Comparison of ENCODE assay signal across 8 cellular contexts in genomic region chr5:97181856-97182545, GRCh38. TPM values are rescaled to one million over a fixed set of nuclear protein-coding genes. Genes with fewer than 3 reads are reported as not detected.
DNase-seq lines count a peak whose midpoint lies in the region; ATAC-seq and TF ChIP-seq lines count a peak whose summit lies in the region.

No MANE protein-coding gene starts in this region.

- no peaks in the 10 kb centered on the region for H3F3A ChIP-seq in PC-3 (ENCODE audit: low read length, unreplicated experiment)

- no peak for ATAC-seq in PC-3

- H3K4me3 ChIP-seq in GM06990 (replicated peaks; ENCODE audit: low read depth, low read length): peak overlapping the region; percentile 90
- H3K4me3 ChIP-seq in PC-3 (ENCODE audit: low read length): peak overlapping the region; percentile 84
- H3K4me3 ChIP-seq in epithelial cell of proximal tubule (ENCODE audit: low read depth, low read length): peak overlapping the region; percentile 94

- POLR2A ChIA-PET in PC-3 (lab: Charles Lee; ENCODE audit: unreplicated experiment): no interaction called here

- H3K27ac ChIP-seq in PC-3 (ENCODE audit: low read length): no peak overlapping the region

- H3K36me3 ChIP-seq in GM06990 (ENCODE audit: control insufficient read depth, insufficient read depth, low read length) (peaks cover 5% of the 10 kb centered on the region), PC-3 (ENCODE audit: low read depth, low read length) (peaks cover 23% of the 10 kb centered on the region)

- H3K27me3 ChIP-seq in GM06990 (replicated peaks; ENCODE audit: control insufficient read depth, insufficient read depth, low read length) (no peaks in the 10 kb centered on the region), PC-3 (ENCODE audit: low read length) (no peaks in the 10 kb centered on the region)

- H3K27ac Mint-ChIP-seq in progenitor cell of endocrine pancreas: peak overlapping the region; percentile 100

- H3K4me1 Mint-ChIP-seq in progenitor cell of endocrine pancreas (ENCODE audit: low read depth): peaks cover 16% of the 10 kb centered on the region

- peak overlapping the region; percentile 96 for H3K4me3 Mint-ChIP-seq in progenitor cell of endocrine pancreas (ENCODE audit: low read depth)

- H2AFZ ChIP-seq in PC-3 (ENCODE audit: low read length): no peak overlapping the region

- H3K9me3 ChIP-seq in PC-3 (ENCODE audit: low read length): no peaks in the 10 kb centered on the region

- TF ChIP-seq CTCF in GM06990 (IDR thresholded peaks at IDR 0.05; ENCODE audit: insufficient read depth, low read length, poor library complexity, severe bottlenecking) (no peak), PC-3 (conservative IDR thresholded peaks at IDR 0.05; ENCODE audit: low read depth, low read length) (no peak), epithelial cell of proximal tubule (conservative IDR thresholded peaks at IDR 0.05; ENCODE audit: low read depth, low read length) (no peak), progenitor cell of endocrine pancreas (IDR thresholded peaks at IDR 0.05; ENCODE audit: unreplicated experiment) (no peak)

- H3K79me2 ChIP-seq in PC-3 (ENCODE audit: low read length): peaks cover 37% of the 10 kb centered on the region

- intact Hi-C loops in PC-3 (cut with micrococcal nuclease) (loop anchor here (2.0 to 5.0 kb wide), 3 partner anchors 43 to 1591 kb away; partner anchors contain the start of gene RGMB), posterior cingulate gyrus (cut with DNase I) (no loop called here)

- peak overlapping the region; percentile 88 for H3K9ac ChIP-seq in PC-3 (ENCODE audit: low read length)

- DNase-seq in GM06990 (ENCODE audit: extremely low read depth, insufficient read length): no peak
- no peak for DNase-seq in PC-3
- DNase-seq in epithelial cell of proximal tubule (ENCODE audit: low read depth): no peak
- no peak for DNase-seq in progenitor cell of endocrine pancreas (ENCODE audit: low spot score, unreplicated experiment)
- DNase-seq in NCI-H510A (lab: John Stamatoyannopoulos, UW): no peak
- no peak for DNase-seq in posterior cingulate gyrus
- DNase-seq in HuH-7 (ENCODE audit: low spot score): no peak
- DNase-seq in NCI-H2196 treated with DMSO at 0.1 percent for 48 hours (lab: John Stamatoyannopoulos, UW; ENCODE audit: unreplicated experiment): no peak

- BruUV-seq in PC-3 (replicated peaks; lab: Mats Ljungman, UMichigan): no TSS peak

- peaks cover 3% of the 10 kb centered on the region for H3K9me3 Mint-ChIP-seq in progenitor cell of endocrine pancreas (ENCODE audit: low read depth)

- H3K36me3 Mint-ChIP-seq in progenitor cell of endocrine pancreas (ENCODE audit: insufficient read depth): peaks cover 13% of the 10 kb centered on the region

- H3K4me1 ChIP-seq in PC-3 (ENCODE audit: insufficient read depth, low read length): peaks cover 14% of the 10 kb centered on the region

- CTCF ChIA-PET in PC-3 (lab: Charles Lee): no interaction called here

- H4K20me1 ChIP-seq in PC-3 (ENCODE audit: low read length): no peaks in the 10 kb centered on the region

- H3K27me3 Mint-ChIP-seq in progenitor cell of endocrine pancreas: no peaks in the 10 kb centered on the region

- no peaks in the 10 kb centered on the region for H3K9me2 ChIP-seq in PC-3 (replicated peaks; ENCODE audit: low read length)

- peak overlapping the region; percentile 90 for H3K4me2 ChIP-seq in PC-3 (ENCODE audit: low read length)

RNA-seq across cellular contexts. Expression of gene RIOK2, which starts 1.0 kb away (rescaled TPM):
- 16.1 and 22.3 TPM in 2 replicates for total RNA-seq in PC-3 (2014; rRNA removed)
- 10.4 and 48.8 TPM in 2 replicates for total RNA-seq in epithelial cell of proximal tubule
- 25.8 and 28.9 TPM in 2 replicates for total RNA-seq in progenitor cell of endocrine pancreas

RNA-seq across cellular contexts. Expression of gene LIX1, which starts 39.6 kb away (rescaled TPM):
- total RNA-seq in PC-3 (2014; rRNA removed): not detected in 2 replicates
- under 0.01 and 0.12 TPM in 2 replicates for total RNA-seq in epithelial cell of proximal tubule
- total RNA-seq in progenitor cell of endocrine pancreas: 0.31 and 0.47 TPM in 2 replicates
